ENCODE assay signal across 22 cellular contexts in the genomic region with DNA sequence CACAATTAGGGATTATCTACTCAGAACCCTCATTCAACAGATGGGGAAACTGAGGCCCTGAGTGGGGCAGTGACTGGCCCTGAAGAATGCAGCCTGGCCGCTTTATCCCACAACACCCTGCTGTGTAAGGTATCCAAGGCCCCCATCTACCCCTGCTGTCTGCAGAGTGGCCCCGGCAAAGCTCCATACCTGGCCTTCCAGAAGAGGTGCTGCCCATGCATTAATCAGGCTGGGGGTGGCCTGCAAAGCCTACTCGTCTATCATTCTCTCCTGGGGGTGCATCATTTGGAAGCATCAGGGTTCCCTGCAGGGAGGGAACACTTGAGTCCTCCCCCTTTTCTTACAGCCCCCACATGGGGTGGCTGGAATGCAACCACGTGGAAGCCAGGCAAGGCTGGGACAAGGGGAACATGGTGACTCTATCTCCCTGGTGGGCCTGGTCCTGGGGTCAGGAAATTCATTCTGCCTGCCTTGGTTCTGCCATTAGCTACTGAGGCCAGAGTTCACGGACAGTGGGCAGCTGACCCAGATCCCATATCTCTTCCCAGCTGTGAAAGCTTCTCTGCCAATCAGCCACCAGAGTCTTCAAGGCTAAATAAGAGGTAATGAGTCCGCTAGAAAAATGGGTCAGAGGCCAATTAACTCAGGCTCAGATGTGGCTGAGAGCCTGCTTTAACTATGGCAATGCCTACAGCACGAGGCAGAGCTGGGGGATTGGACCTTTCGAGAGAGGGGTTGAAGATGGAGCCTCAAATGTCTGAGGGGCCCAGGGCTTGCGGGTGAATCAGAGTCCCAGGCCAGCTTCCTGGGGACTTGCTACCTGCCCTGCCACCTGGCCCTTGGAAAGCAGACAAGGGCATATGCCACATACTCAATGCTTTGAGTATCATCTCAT.
DNase-seq lines count a peak whose midpoint lies in the region; ATAC-seq and TF ChIP-seq lines count a peak whose summit lies in the region.
"Had no signal": no experiment of that assay in that cellular context is flagged by ENCODE, and none has a peak within 500 bp of the region (broad histone marks: within the 10 kb centered on the region; RNA-seq: fewer than 3 reads in every experiment).

No MANE protein-coding gene starts in this region.

- CTCF ChIA-PET in HEK293 (lab: Yijun Ruan, JAX), result interaction anchor here (0.9 kb wide), 1 partner anchor 92 kb away, joined by 3 read pairs; no protein-coding TSS in a partner anchor

- no peaks in the 10 kb centered on the region for H3K9me2 ChIP-seq in MM.1S (replicated peaks; ENCODE audit: insufficient read depth, low read length)

- H3K4me1 ChIP-seq in HEK293 (ENCODE audit: control insufficient read depth, insufficient read depth, low read length) (0 out of 2 replicates have a peak, but pooled peaks cover 3% of the 10 kb centered on the region), MM.1S (ENCODE audit: low read length) (peaks cover 58% of the 10 kb centered on the region), breast epithelium (no peaks in the 10 kb centered on the region)
- H3K4me1 ChIP-seq: psoas muscle had no signal

- H3K9me3 Mint-ChIP-seq in nephron progenitor cell, result no peaks in the 10 kb centered on the region
- H3K9me3 Mint-ChIP-seq: activated naive CD4-positive, alpha-beta T cell treated with anti-CD3 and anti-CD28 coated beads for 36 hours; naive thymus-derived CD4-positive, alpha-beta T cell; stimulated activated effector memory CD8-positive, alpha-beta T cell treated with anti-CD3 and anti-CD28 coated beads, Interleukin-12 subunit alpha, Interleukin-12 subunit beta, amount 100 ng/mL, for 72 hours had no signal

- peaks cover 25% of the 10 kb centered on the region for H3F3A ChIP-seq in MM.1S (ENCODE audit: insufficient read depth, low read length)

- H3K27me3 Mint-ChIP-seq in nephron progenitor cell (ENCODE audit: low read depth, poor library complexity), result peaks cover 5% of the 10 kb centered on the region

- no peaks in the 10 kb centered on the region for H3K36me3 ChIP-seq in HEK293 (ENCODE audit: control insufficient read depth in 2 of 2, insufficient read depth in 1 of 2, low read length in 2 of 2)
- H3K36me3 ChIP-seq in MM.1S (replicated peaks; ENCODE audit: insufficient read depth, low read length), result no peaks in the 10 kb centered on the region
- no peaks in the 10 kb centered on the region for H3K36me3 ChIP-seq in breast epithelium
- H3K36me3 ChIP-seq: suprapubic skin, upper lobe of left lung had no signal

- DNase-seq in MM.1S (no peak), ecto neural progenitor cell (ENCODE audit: low spot score) (peak; percentile 22), nephron progenitor cell (no peak), NCI-H2196 treated with DMSO at 0.1 percent for 48 hours (lab: John Stamatoyannopoulos, UW; ENCODE audit: unreplicated experiment) (no peak), breast epithelium (ENCODE audit: low spot score in 2 of 2) (no peak)
- DNase-seq: activated naive CD4-positive, alpha-beta T cell treated with anti-CD3 and anti-CD28 coated beads for 36 hours; COR-L47; effector CD8-positive, alpha-beta T cell; erythroblast; naive thymus-derived CD4-positive, alpha-beta T cell; NCI-H146; NCI-H2107; NCI-H446 treated with DMSO at 0.1 percent for 48 hours; NCI-H774; nucleus accumbens; psoas muscle had no signal

- peak overlapping the region; percentile 59 for H3K27ac Mint-ChIP-seq in nephron progenitor cell
- H3K27ac Mint-ChIP-seq: activated naive CD4-positive, alpha-beta T cell treated with anti-CD3 and anti-CD28 coated beads for 36 hours; naive thymus-derived CD4-positive, alpha-beta T cell; stimulated activated effector memory CD8-positive, alpha-beta T cell treated with anti-CD3 and anti-CD28 coated beads, Interleukin-12 subunit alpha, Interleukin-12 subunit beta, amount 100 ng/mL, for 72 hours had no signal

- H3K4me3 ChIP-seq in HEK293 (ENCODE audit: low read depth, low read length) (no peak overlapping the region), MM.1S (ENCODE audit: low read length) (no peak overlapping the region), breast epithelium (no peak overlapping the region)
- H3K4me3 ChIP-seq: psoas muscle, suprapubic skin, upper lobe of left lung had no signal

- no peak for ATAC-seq in HG02852 (IDR thresholded peaks at IDR 0.05; ENCODE audit: unreplicated experiment)
- ATAC-seq: naive thymus-derived CD4-positive, alpha-beta T cell; psoas muscle; stimulated activated effector memory CD8-positive, alpha-beta T cell treated with anti-CD3 and anti-CD28 coated beads, Interleukin-12 subunit alpha, Interleukin-12 subunit beta, amount 100 ng/mL, for 72 hours had no signal

- no peaks in the 10 kb centered on the region for H3K36me3 Mint-ChIP-seq in nephron progenitor cell (ENCODE audit: low read depth)
- H3K36me3 Mint-ChIP-seq: naive thymus-derived CD4-positive, alpha-beta T cell; stimulated activated effector memory CD8-positive, alpha-beta T cell treated with anti-CD3 and anti-CD28 coated beads, Interleukin-12 subunit alpha, Interleukin-12 subunit beta, amount 100 ng/mL, for 72 hours had no signal

- no peaks in the 10 kb centered on the region for H4K20me1 ChIP-seq in MM.1S (ENCODE audit: insufficient read depth, low read length)

- no peak overlapping the region for H3K4me3 Mint-ChIP-seq in nephron progenitor cell
- H3K4me3 Mint-ChIP-seq: activated naive CD4-positive, alpha-beta T cell treated with anti-CD3 and anti-CD28 coated beads for 36 hours; naive thymus-derived CD4-positive, alpha-beta T cell; stimulated activated effector memory CD8-positive, alpha-beta T cell treated with anti-CD3 and anti-CD28 coated beads, Interleukin-12 subunit alpha, Interleukin-12 subunit beta, amount 100 ng/mL, for 72 hours had no signal

- no peaks in the 10 kb centered on the region for H3K9me3 ChIP-seq in HEK293 (ENCODE audit: control insufficient read depth, insufficient read depth, low read depth, low read length)
- H3K9me3 ChIP-seq in MM.1S (replicated peaks; ENCODE audit: insufficient read depth, low read length), result no peaks in the 10 kb centered on the region
- H3K9me3 ChIP-seq in breast epithelium, result no peaks in the 10 kb centered on the region
- H3K9me3 ChIP-seq: psoas muscle, suprapubic skin, upper lobe of left lung had no signal

- TF ChIP-seq CTCF in HEK293 (tag by site-specific recombination; IDR thresholded peaks at IDR 0.05) (no peak), MM.1S (IDR thresholded peaks at IDR 0.05; ENCODE audit: low read length) (no peak), nephron progenitor cell (IDR thresholded peaks at IDR 0.05) (no peak), breast epithelium (IDR thresholded peaks at IDR 0.05) (no peak)

- TF ChIP-seq POLR2A in breast epithelium (IDR thresholded peaks at IDR 0.05), result no peak

- H3K27me3 ChIP-seq in MM.1S (replicated peaks; ENCODE audit: insufficient read depth, low read length) (no peaks in the 10 kb centered on the region), breast epithelium (peaks cover 0 to 4% of the 10 kb centered on the region in 2 donors)
- H3K27me3 ChIP-seq: upper lobe of left lung had no signal

- POLR2A ChIA-PET in HEK293 (lab: Yijun Ruan, JAX), result no interaction called here

- H3K27ac ChIP-seq in HEK293 (ENCODE audit: extremely low read depth, low read depth, low read length) (no peak overlapping the region), MM.1S (ENCODE audit: low read length) (peak overlapping the region; percentile 53; the same call in 1 of the 2 replicates), breast epithelium (no peak overlapping the region)
- H3K27ac ChIP-seq: C4-2B, psoas muscle, suprapubic skin, upper lobe of left lung had no signal

- intact Hi-C loops in breast epithelium (cut with DNase I; ENCODE audit: low total_unique reads), result no loop called here

- H3K4me2 ChIP-seq in MM.1S (ENCODE audit: low read depth, low read length), result no peak overlapping the region

- H3K9ac ChIP-seq in MM.1S (ENCODE audit: low read length), result no peak overlapping the region

- no peak overlapping the region for H2AFZ ChIP-seq in MM.1S (ENCODE audit: low read length)

- H3K79me2 ChIP-seq in MM.1S (ENCODE audit: low read length), result no peaks in the 10 kb centered on the region

- no peaks in the 10 kb centered on the region for H3K4me1 Mint-ChIP-seq in nephron progenitor cell

TF ChIP-seq in HEK293, 187 proteins besides CTCF, POLR2A, EP300 and RAD21:
- TF ChIP-seq ZNF423 (tag by site-specific recombination; IDR thresholded peaks at IDR 0.05), result no peak
- TF ChIP-seq GLIS1 (tag by site-specific recombination; IDR thresholded peaks at IDR 0.05), result peak; percentile 32; the same call in 1 of the 2 replicates
